In the genomic region with DNA sequence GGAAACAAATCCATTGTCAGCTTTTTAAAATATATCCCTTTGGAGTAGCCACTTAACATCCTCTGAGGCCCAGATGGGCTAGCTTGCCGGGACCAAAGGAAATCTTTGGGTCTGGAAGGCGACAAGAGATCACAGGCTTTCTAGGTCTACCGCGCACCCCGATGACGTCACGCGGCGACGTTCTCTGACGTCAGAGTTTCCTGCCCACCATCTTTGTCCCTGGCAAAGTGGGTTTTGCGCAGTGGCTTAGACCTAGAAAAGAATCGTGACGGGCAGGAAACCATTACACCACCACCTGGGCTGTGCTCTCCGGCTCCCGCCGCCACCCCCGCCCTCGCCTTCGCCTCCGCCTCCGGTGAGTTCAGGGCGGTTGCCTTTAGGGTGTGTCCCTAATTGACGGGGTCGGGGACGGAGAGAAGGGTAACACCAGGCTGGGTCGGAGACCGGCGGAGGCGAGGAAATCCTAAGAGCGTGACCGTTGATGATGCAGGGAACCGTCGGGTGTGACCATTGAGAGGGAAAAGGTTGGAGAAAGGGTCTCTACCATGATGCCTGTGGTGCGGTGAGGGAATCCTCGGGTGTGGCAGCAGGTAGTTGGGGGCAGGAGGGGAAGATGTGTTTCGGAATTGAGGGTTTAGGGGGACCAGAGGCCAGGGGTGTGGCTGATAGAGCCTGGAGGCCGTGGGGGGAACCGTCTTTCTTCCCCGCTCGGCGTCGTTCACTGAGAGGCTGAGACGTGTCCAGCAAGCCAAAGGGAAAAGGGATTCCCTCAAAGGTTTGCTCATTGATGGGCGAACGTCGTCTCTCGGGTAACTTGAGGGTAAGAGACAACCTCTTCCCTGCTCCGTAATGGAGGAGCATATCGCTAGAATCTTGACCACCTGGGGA, we compare ENCODE assay signal across 8 cellular contexts. TPM values are rescaled to one million over a fixed set of nuclear protein-coding genes. Genes with fewer than 3 reads are reported as not detected.
DNase-seq lines count a peak whose midpoint lies in the region; ATAC-seq and TF ChIP-seq lines count a peak whose summit lies in the region.

A gene (plus strand): TSS at position 249 of the 888 bp plus-strand sequence. CDS start 6,709 bp downstream, outside the sequence.

- POLR2A ChIA-PET in T-cell (lab: Charles Lee), result interaction anchor here (0.6 to 1.5 kb wide), 7 partner anchors 9 to 417 kb away, joined by 3 to 15 read pairs (median 4); a partner anchor contains a TSS

- H3K9me3 ChIP-seq in heart left ventricle, result no peaks in the 10 kb centered on the region

- H3K36me3 ChIP-seq in heart left ventricle, result peaks cover 0 to 10% (median 0%) of the 10 kb centered on the region in 9 donors

- TF ChIP-seq CTCF in GM12873 (IDR thresholded peaks at IDR 0.05; ENCODE audit: insufficient read depth, low read depth, low read length, missing control alignments) (peak; percentile 6), heart left ventricle (IDR thresholded peaks at IDR 0.05) (no peak), type B pancreatic cell (conservative IDR thresholded peaks at IDR 0.05) (no peak)

- H3K36me3 Mint-ChIP-seq in T-cell, result no peaks in the 10 kb centered on the region
- H3K36me3 Mint-ChIP-seq in type B pancreatic cell, result no peaks in the 10 kb centered on the region

- no peaks in the 10 kb centered on the region for H3K27me3 ChIP-seq in heart left ventricle

- peak within 1 kb of the TSS; percentile 72 to 98 (median 83) for H3K4me3 ChIP-seq in heart left ventricle

- intact Hi-C loops in heart left ventricle (cut with DNase I), result loop anchor here in 1 of 10 donors (1.0 kb wide), 1 partner anchor 9 kb away; a partner anchor contains a TSS

- peaks cover 4 to 34% (median 24%) of the 10 kb centered on the region in 12 donors for H3K4me1 ChIP-seq in heart left ventricle

- H3K27me3 Mint-ChIP-seq in T-cell (no peaks in the 10 kb centered on the region), type B pancreatic cell (peaks cover 23% of the 10 kb centered on the region)

- H3K4me1 Mint-ChIP-seq in T-cell (peaks cover 38 to 43% (median 38%) of the 10 kb centered on the region in 3 donors), type B pancreatic cell (ENCODE audit: unreplicated experiment) (peaks cover 24% of the 10 kb centered on the region)

- WGBS in adipose tissue, 3 donors, result 0 to 1% (median 1%) methylated on average over 49 to 50 of the region's 50 CpGs
- 0 to 1% (median 0%) methylated on average over 36 to 50 of the region's 50 CpGs for WGBS in heart left ventricle, 4 donors

- H3K27ac Mint-ChIP-seq in T-cell (peak within 1 kb of the TSS; percentile 96 to 99), type B pancreatic cell (peak within 1 kb of the TSS; percentile 100)

- H3K27ac ChIP-seq in adipose tissue (ENCODE audit: low read depth, low read length), result peak within 1 kb of the TSS; percentile 68
- H3K27ac ChIP-seq in heart left ventricle, result peak within 1 kb of the TSS; percentile 77 to 95 (median 91)

- TF ChIP-seq POLR2A in heart left ventricle (IDR thresholded peaks at IDR 0.05), result peak in 1 of 2 donors; percentile 74

- H3K9me3 Mint-ChIP-seq in T-cell, result no peaks in the 10 kb centered on the region
- no peaks in the 10 kb centered on the region for H3K9me3 Mint-ChIP-seq in type B pancreatic cell

- H3K4me3 Mint-ChIP-seq in T-cell (peak within 1 kb of the TSS; percentile 93 to 98 (median 96)), type B pancreatic cell (peak within 1 kb of the TSS; percentile 99)

- CTCF ChIA-PET in T-cell (lab: Charles Lee), result interaction anchor here in 1 of 2 donors (1.1 kb wide), 1 partner anchor 9 kb away, joined by 6 read pairs; a partner anchor contains a TSS

- peak; percentile 82 for ATAC-seq in HG02798 (IDR thresholded peaks at IDR 0.05; ENCODE audit: poor library complexity, unreplicated experiment)
- ATAC-seq in T-cell (replicated peaks in 1 of 4), result peak; percentile 98 to 99 (median 99)
- ATAC-seq in heart left ventricle, result peak; percentile 93 to 98 (median 96)

- DNase-seq in NCI-H1436 treated with DMSO at 0.1 percent for 48 hours (lab: John Stamatoyannopoulos, UW) (peak; percentile 81), T-cell (peak; percentile 90 to 100 (median 94)), heart left ventricle (peak; percentile 90 to 95 (median 93)), pons (ENCODE audit: low spot score) (peak; percentile 88), type B pancreatic cell (ENCODE audit: extremely low spot score, unreplicated experiment) (peak; percentile 97)

RNA-seq across cellular contexts. Expression of the gene that starts here (rescaled TPM):
- total RNA-seq in T-cell (100 to 1,000 TPM; 106 to 157 (median 134) TPM), heart left ventricle (100 to 1,000 TPM in 7 of 9 donors, 10 to 100 TPM in 2; 67.1 to 166 (median 123) TPM), type B pancreatic cell (ENCODE audit: low replicate concordance) (120 and 165 TPM in 2 replicates)
- polyA plus RNA-seq in adipose tissue (10 to 100 TPM; 23.5 to 48.2 (median 43.5) TPM), heart left ventricle (10 to 100 TPM; 25.0 to 66.0 TPM)

Comparison
In these comparisons a context has a peak if more than half of its experiments do, and no peak if none do; other contexts are left out.
1. Peak in every context shown above with its lines: DNase-seq, ATAC-seq, H3K4me3 ChIP-seq and H3K27ac ChIP-seq.